Comparison of ENCODE assay signal across 13 cellular contexts in the genomic region with DNA sequence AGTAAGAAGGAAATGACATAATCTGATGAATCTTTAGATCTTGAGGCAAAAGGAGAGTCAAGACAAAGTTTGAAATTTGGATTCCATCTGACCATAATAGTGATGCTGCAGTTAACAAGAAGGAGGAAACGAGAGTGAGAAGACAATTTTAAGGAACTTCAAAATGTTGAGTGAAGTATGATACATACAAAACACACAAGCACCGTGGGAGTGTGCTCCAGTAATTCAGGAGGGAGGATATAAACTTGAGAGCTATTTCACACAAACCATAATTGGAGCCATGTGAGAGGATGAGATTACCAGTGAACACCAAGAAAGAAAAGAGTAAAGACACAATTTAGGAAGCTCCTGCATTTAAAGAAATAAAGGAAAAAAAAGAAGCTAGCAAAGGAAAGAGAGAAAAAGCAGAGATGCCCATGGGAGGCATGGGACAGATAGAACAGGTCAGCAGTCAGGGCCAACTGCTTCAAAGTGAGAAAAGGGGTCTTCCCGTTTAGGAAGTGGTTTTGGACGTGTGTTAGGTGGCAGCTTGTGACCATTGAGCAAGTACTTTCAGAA.
DNase-seq lines count a peak whose midpoint lies in the region; ATAC-seq and TF ChIP-seq lines count a peak whose summit lies in the region.
"Had no signal": no experiment of that assay in that cellular context is flagged by ENCODE, and none has a peak within 500 bp of the region (broad histone marks: within the 10 kb centered on the region; RNA-seq: fewer than 3 reads in every experiment).

No MANE protein-coding gene starts in this region.

- 69 to 82% methylated on average over 4 of the region's 4 CpGs for WGBS in aorta, 2 donors

- no peak overlapping the region for H3K4me3 ChIP-seq in aorta (ENCODE audit: low read length in 2 of 2)
- H3K4me3 ChIP-seq: lung, Peyer's patch had no signal

- no peak for TF ChIP-seq POLR2A in GM18505 (IDR thresholded peaks at IDR 0.05; ENCODE audit: borderline replicate concordance, extremely low read depth, insufficient read depth, insufficient read length)

- H3K27ac ChIP-seq in caudate nucleus (ENCODE audit: low read depth, low read length) (no peak overlapping the region), aorta (ENCODE audit: low read depth in 1 of 2, low read length in 2 of 2) (no peak overlapping the region)
- H3K27ac ChIP-seq: Peyer's patch had no signal

- H3K36me3 ChIP-seq in aorta (ENCODE audit: control insufficient read depth in 1 of 2, insufficient read depth in 2 of 2, low read length in 1 of 2): no peaks in the 10 kb centered on the region
- H3K36me3 ChIP-seq: Peyer's patch had no signal

- H3K27me3 ChIP-seq in aorta (ENCODE audit: control insufficient read depth in 1 of 2, insufficient read depth in 2 of 2, low read length in 1 of 2): no peaks in the 10 kb centered on the region
- H3K27me3 ChIP-seq: Peyer's patch had no signal

- peak; percentile 61 for DNase-seq in SKM-1 treated with dmso at 0.1 percent for 144 hours (lab: John Stamatoyannopoulos, UW; ENCODE audit: unreplicated experiment)
- DNase-seq in stimulated activated CD4-positive, alpha-beta T cell treated with anti-CD3 and anti-CD28 coated beads, Interleukin-15, amount 100 ng/mL, for 24 hours: no peak
- no peak for DNase-seq in caudate nucleus (lab: John Stamatoyannopoulos, UW)
- DNase-seq in aorta: no peak
- DNase-seq: activated T-cell treated with anti-CD3 and anti-CD28 coated beads, Interleukin-2, amount 50 U/mL, for 1 hour; hippocampal formation; NCI-H2029; Peyer's patch had no signal

- peak; percentile 79 for ATAC-seq in GM18505 (IDR thresholded peaks at IDR 0.05; ENCODE audit: unreplicated experiment)
- peak; percentile 69 for ATAC-seq in GM21528 (IDR thresholded peaks at IDR 0.05; ENCODE audit: low FRiP score, unreplicated experiment)
- peak; percentile 44 for ATAC-seq in HG03280 (IDR thresholded peaks at IDR 0.05; ENCODE audit: unreplicated experiment)
- no peak for ATAC-seq in aorta (ENCODE audit: low FRiP score)
- no peak for ATAC-seq in HG02840 (IDR thresholded peaks at IDR 0.05; ENCODE audit: low FRiP score, unreplicated experiment)

- H3K9me3 ChIP-seq in aorta (ENCODE audit: control insufficient read depth, low read length): no peaks in the 10 kb centered on the region
- H3K9me3 ChIP-seq: Peyer's patch had no signal

- H3K4me1 ChIP-seq in aorta (ENCODE audit: control insufficient read depth in 1 of 2, insufficient read depth in 2 of 2, low read length in 2 of 2): no peaks in the 10 kb centered on the region
- H3K4me1 ChIP-seq: Peyer's patch had no signal

- intact Hi-C loops in aorta (cut with DNase I): no loop called here

Comparison
In these comparisons a context has a peak if more than half of its experiments do, and no peak if none do; other contexts are left out.
1. ATAC-seq: peak in GM18505 (single experiment), GM21528 (single experiment) and HG03280 (single experiment); none in aorta (single experiment) and HG02840 (single experiment).